Comparison of ENCODE assay signal across 11 cellular contexts in genomic region chr4:8101213-8101781, GRCh38. TPM values are rescaled to one million over a fixed set of nuclear protein-coding genes. Genes with fewer than 3 reads are reported as not detected.
DNase-seq lines count a peak whose midpoint lies in the region; ATAC-seq and TF ChIP-seq lines count a peak whose summit lies in the region.
"Had no signal": no experiment of that assay in that cellular context is flagged by ENCODE, and none has a peak within 500 bp of the region (broad histone marks: within the 10 kb centered on the region; RNA-seq: fewer than 3 reads in every experiment).

No MANE protein-coding gene starts in this region.

- H3K27me3 ChIP-seq in Peyer's patch (no peaks in the 10 kb centered on the region), mesenchymal stem cell (ENCODE audit: control insufficient read depth in 1 of 2, insufficient read depth in 1 of 2, low read length in 2 of 2) (peaks cover 63 to 76% of the 10 kb centered on the region in 2 experiments), transverse colon (no peaks in the 10 kb centered on the region)
- H3K27me3 ChIP-seq: ascending aorta had no signal

- no peak overlapping the region for H2BK5ac ChIP-seq in mesenchymal stem cell (ENCODE audit: low read depth, low read length, poor library complexity, severe bottlenecking)

- H2AK5ac ChIP-seq in mesenchymal stem cell (ENCODE audit: low read length, severe bottlenecking), result no peak overlapping the region

- no peak overlapping the region for H3K4me2 ChIP-seq in mesenchymal stem cell (ENCODE audit: low read length, poor library complexity, severe bottlenecking)

- H4K91ac ChIP-seq in mesenchymal stem cell (ENCODE audit: low read length), result no peak overlapping the region

- H3K4me1 ChIP-seq in Peyer's patch (peaks cover 0 to 13% (median 0%) of the 10 kb centered on the region in 4 donors), mesenchymal stem cell (ENCODE audit: control insufficient read depth, insufficient read depth, low read depth, low read length) (peaks cover 5% of the 10 kb centered on the region), transverse colon (peaks cover 5 to 20% (median 8%) of the 10 kb centered on the region in 4 donors)
- H3K4me1 ChIP-seq: ascending aorta had no signal

- H3K23ac ChIP-seq in mesenchymal stem cell (ENCODE audit: low read length in 2 of 2), result no peak overlapping the region

- intact Hi-C loops in transverse colon (cut with DNase I; ENCODE audit: low total_unique reads), result no loop called here

- no peak overlapping the region for H2BK12ac ChIP-seq in mesenchymal stem cell (ENCODE audit: low read length in 2 of 2)

- no peak overlapping the region for H2BK120ac ChIP-seq in mesenchymal stem cell (ENCODE audit: low read depth, low read length)

- H3K27ac ChIP-seq in Peyer's patch, result peak overlapping the region in 2 of 4 donors; percentile 26 to 35
- H3K27ac ChIP-seq in mesenchymal stem cell (ENCODE audit: low read length, poor library complexity, severe bottlenecking), result no peak overlapping the region
- peak overlapping the region in 3 of 4 donors; percentile 25 to 33 (median 31) for H3K27ac ChIP-seq in transverse colon
- H3K27ac ChIP-seq: ascending aorta had no signal

- no peak overlapping the region for H3K14ac ChIP-seq in mesenchymal stem cell (ENCODE audit: low read length in 2 of 2)

- H3K9me3 ChIP-seq in Peyer's patch, result no peaks in the 10 kb centered on the region
- H3K9me3 ChIP-seq in mesenchymal stem cell (ENCODE audit: control insufficient read depth, low read length), result peaks cover 1% of the 10 kb centered on the region
- H3K9me3 ChIP-seq in transverse colon, result no peaks in the 10 kb centered on the region
- H3K9me3 ChIP-seq: ascending aorta had no signal

- in situ Hi-C loops in transverse colon (cut with MboI; ENCODE audit: low pct_ligation_motif_present in 1 of 4, low pct_unique_long_range_greater_than_20kb in 1 of 4, low sequenced_read_pairs in 3 of 4), result no loop called here

- no peak overlapping the region for H3K4me3 ChIP-seq in Peyer's patch
- H3K4me3 ChIP-seq in mesenchymal stem cell (ENCODE audit: insufficient read depth in 1 of 2, low read depth in 1 of 2, low read length in 2 of 2), result no peak overlapping the region
- H3K4me3 ChIP-seq in transverse colon, result no peak overlapping the region
- H3K4me3 ChIP-seq: ascending aorta, K562 had no signal

- 74% methylated on average over 18 of the region's 18 CpGs for WGBS in mesenchymal stem cell
- WGBS in transverse colon (ENCODE audit: low coverage in 1 of 2), 2 donors, result 27 to 33% methylated on average over 2 to 18 of the region's 18 CpGs

- peak overlapping the region; percentile 32 for H3K9ac ChIP-seq in mesenchymal stem cell (ENCODE audit: low read length)

- no peak overlapping the region for H4K8ac ChIP-seq in mesenchymal stem cell (ENCODE audit: low read length)

- H2BK15ac ChIP-seq in mesenchymal stem cell (ENCODE audit: low read depth, poor library complexity, severe bottlenecking), result no peak overlapping the region

- no peak for TF ChIP-seq POLR2A in Peyer's patch (IDR thresholded peaks at IDR 0.05)
- no peak for TF ChIP-seq POLR2A in transverse colon (IDR thresholded peaks at IDR 0.05)

- H3K36me3 ChIP-seq in Peyer's patch (no peaks in the 10 kb centered on the region), mesenchymal stem cell (ENCODE audit: control insufficient read depth in 1 of 2, insufficient read depth in 2 of 2, low read depth in 1 of 2, low read length in 2 of 2) (no peaks in the 10 kb centered on the region), transverse colon (no peaks in the 10 kb centered on the region)

- no peaks in the 10 kb centered on the region for H3K79me1 ChIP-seq in mesenchymal stem cell (replicated peaks; ENCODE audit: low read length, poor library complexity, severe bottlenecking)

- peak; percentile 91 for TF ChIP-seq EP300 in transverse colon (IDR thresholded peaks at IDR 0.05; ENCODE audit: low read depth)

- TF ChIP-seq CTCF in Peyer's patch (IDR thresholded peaks at IDR 0.05), result no peak
- TF ChIP-seq CTCF in transverse colon (IDR thresholded peaks at IDR 0.05), result no peak

- ATAC-seq in esophagus mucosa (peak; percentile 84), GM21381 (IDR thresholded peaks at IDR 0.05; ENCODE audit: unreplicated experiment) (no peak)
- ATAC-seq: K562 had no signal

- H2AFZ ChIP-seq in mesenchymal stem cell (ENCODE audit: low read depth, low read length), result no peak overlapping the region

- H3K18ac ChIP-seq in mesenchymal stem cell (ENCODE audit: low read depth in 1 of 2, low read length in 2 of 2), result no peak overlapping the region

- H3K4ac ChIP-seq in mesenchymal stem cell (ENCODE audit: low read depth in 1 of 2, low read length in 2 of 2), result no peak overlapping the region

- peak in 2 of 3 donors; percentile 81 to 83 for DNase-seq in Peyer's patch
- DNase-seq in mesenchymal stem cell, result no peak
- peak; percentile 84 for DNase-seq in transverse colon
- no peak for DNase-seq in putamen (ENCODE audit: low spot score)
- no peak for DNase-seq in amygdala (lab: John Stamatoyannopoulos, UW)
- DNase-seq: activated CD8-positive, alpha-beta memory T cell treated with anti-CD3 and anti-CD28 coated beads, Interleukin-2, amount 50 U/mL, for 4 hours; kidney glomerular epithelial cell had no signal

RNA-seq across cellular contexts. Expression of gene ABLIM2, which starts 57.3 kb away (rescaled TPM):
- total RNA-seq in Peyer's patch, result 10 to 100 TPM in 3 of 4 donors, 1 to 10 TPM in 1; 9.0 to 24.2 (median 11.7) TPM
- 20.1 TPM for total RNA-seq in esophagus mucosa
- 0.06 TPM for polyA plus RNA-seq in mesenchymal stem cell (2013, experiment 1 of 2)
- 0.04 TPM for polyA plus RNA-seq in mesenchymal stem cell (2013, experiment 2 of 2)
- total RNA-seq in transverse colon, result 10 to 100 TPM in 3 of 4 donors, 1 to 10 TPM in 1; 3.2 to 58.4 (median 14.2) TPM
- total RNA-seq: K562 had no signal
- polyA plus RNA-seq: K562 had no signal

Comparison
In these comparisons a context has a peak if more than half of its experiments do, and no peak if none do; other contexts are left out.
1. DNase-seq: peak in Peyer's patch (2 of 3) and transverse colon (single experiment); none in mesenchymal stem cell (single experiment), putamen (single experiment) and amygdala (0 of 56).